In the genomic region with DNA sequence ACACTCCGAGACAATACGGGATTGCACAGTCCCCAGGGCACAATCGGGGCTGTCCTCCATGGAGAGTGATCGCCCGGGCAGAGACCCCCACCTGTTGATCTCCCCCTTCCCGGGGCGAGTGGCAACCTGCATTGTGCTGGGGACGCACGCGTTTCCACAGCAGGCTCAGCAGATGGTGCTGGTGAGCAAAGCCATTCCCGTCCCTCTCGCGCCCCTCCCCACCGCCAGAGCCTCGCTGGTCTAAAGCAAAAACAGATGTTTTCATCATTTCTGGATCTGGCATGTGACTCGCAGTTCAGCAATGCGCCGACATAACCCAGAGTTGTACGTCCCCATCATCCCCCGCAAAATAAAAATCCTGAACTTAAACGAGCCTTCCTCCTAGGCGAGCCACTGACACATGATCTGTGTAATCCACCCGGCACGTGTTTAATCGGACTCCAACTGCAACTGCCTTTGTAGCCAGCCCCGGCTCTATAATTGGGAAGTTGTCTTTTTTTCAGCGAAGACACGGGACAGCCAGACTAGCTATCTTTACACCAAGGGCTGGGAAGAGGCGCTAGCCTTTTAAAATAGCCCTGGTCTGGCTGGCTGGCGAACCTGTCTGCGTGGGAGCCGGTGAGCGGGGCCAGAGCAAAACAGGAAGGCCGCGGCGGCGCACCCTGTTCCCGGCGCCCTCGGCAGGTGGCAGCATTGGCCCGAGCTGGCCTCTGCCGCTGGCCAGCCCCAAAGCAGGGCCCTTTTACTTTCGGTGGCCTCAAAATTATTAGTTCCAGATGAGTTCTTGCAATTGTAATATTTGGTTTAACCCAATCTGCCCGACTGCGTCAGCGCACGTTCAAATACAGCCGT, we compare ENCODE assay signal across 1 cellular context.
TF ChIP-seq lines count a peak whose summit lies in the region.

No MANE protein-coding gene starts in this region.

TF ChIP-seq in HepG2, 621 proteins besides CTCF, POLR2A, EP300 and RAD21 (continued from another document):
- TF ChIP-seq, protein P1, sequence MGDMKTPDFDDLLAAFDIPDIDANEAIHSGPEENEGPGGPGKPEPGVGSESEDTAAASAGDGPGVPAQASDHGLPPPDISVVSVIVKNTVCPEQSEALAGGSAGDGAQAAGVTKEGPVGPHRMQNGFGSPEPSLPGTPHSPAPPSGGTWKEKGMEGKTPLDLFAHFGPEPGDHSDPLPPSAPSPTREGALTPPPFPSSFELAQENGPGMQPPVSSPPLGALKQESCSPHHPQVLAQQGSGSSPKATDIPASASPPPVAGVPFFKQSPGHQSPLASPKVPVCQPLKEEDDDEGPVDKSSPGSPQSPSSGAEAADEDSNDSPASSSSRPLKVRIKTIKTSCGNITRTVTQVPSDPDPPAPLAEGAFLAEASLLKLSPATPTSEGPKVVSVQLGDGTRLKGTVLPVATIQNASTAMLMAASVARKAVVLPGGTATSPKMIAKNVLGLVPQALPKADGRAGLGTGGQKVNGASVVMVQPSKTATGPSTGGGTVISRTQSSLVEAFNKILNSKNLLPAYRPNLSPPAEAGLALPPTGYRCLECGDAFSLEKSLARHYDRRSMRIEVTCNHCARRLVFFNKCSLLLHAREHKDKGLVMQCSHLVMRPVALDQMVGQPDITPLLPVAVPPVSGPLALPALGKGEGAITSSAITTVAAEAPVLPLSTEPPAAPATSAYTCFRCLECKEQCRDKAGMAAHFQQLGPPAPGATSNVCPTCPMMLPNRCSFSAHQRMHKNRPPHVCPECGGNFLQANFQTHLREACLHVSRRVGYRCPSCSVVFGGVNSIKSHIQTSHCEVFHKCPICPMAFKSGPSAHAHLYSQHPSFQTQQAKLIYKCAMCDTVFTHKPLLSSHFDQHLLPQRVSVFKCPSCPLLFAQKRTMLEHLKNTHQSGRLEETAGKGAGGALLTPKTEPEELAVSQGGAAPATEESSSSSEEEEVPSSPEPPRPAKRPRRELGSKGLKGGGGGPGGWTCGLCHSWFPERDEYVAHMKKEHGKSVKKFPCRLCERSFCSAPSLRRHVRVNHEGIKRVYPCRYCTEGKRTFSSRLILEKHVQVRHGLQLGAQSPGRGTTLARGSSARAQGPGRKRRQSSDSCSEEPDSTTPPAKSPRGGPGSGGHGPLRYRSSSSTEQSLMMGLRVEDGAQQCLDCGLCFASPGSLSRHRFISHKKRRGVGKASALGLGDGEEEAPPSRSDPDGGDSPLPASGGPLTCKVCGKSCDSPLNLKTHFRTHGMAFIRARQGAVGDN (CRISPR knock-in tag; IDR thresholded peaks at IDR 0.05) = peak; percentile 82
